In the genomic region with DNA sequence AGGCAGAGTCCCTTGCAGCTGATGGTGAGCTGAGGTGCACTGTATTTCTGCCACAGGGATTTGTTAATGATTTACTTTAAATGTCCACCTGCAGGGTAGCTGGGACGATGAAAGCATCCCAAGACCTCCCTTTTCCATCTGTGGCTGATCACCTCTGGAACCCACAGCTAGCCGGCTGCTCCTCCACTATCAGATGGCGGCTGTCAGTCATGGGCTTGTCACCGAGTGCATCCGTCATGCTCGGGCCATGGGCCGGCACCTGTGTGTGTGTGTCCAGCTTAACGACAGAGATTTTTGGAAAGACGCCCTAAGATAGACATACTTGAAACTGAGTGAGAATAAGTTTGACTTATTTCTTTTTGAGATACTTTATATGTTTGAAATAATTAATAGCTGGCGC, we compare ENCODE assay signal across 24 cellular contexts.
"Had no signal": no experiment of that assay in that cellular context is flagged by ENCODE, and none has a peak within 500 bp of the region (broad histone marks: within the 10 kb centered on the region; RNA-seq: fewer than 3 reads in every experiment).

No MANE protein-coding gene starts in this region.

- H3K9ac ChIP-seq: KMS-11 had no signal

- H3K36me3 ChIP-seq: SJSA1 had no signal

- H3K4me1 ChIP-seq: SJSA1 had no signal

- H3K9me3 ChIP-seq: SJSA1 had no signal

- H3K4me3 ChIP-seq: SJSA1, SK-N-MC had no signal

- FAIRE-seq: HTR-8/SVneo, RCC 7860 had no signal

- H3K27me3 ChIP-seq: SJSA1 had no signal

- DNase-seq: IMR-90, Kasumi-1, MM.1S, NCI-H1092 treated with DMSO at 0.1 percent for 48 hours, NCI-H1436, NCI-H187, NCI-H2029, NCI-H2081 treated with DMSO at 0.1 percent for 48 hours, NCI-H2171, NCI-H226, NCI-H446, NCI-H510A, NCI-H524 treated with DMSO at 0.1 percent for 48 hours, NCI-H69, NCI-H774, Right ventricle myocardium superior, RPMI8226, SIG-M5 had no signal

- H3K27ac ChIP-seq: HL-60, KMS-11, SJSA1, SK-N-MC had no signal

- H3K4me2 ChIP-seq: KMS-11 had no signal
